ENCODE assay signal across 9 cellular contexts in genomic region chr14:22265319-22266140, GRCh38.
A peak's percentile ranks its signal among the peaks of the same experiment; 100 is the strongest.
DNase-seq lines count a peak whose midpoint lies in the region; ATAC-seq, FAIRE-seq and TF ChIP-seq lines count a peak whose summit lies in the region.
"Had no signal": no experiment of that assay in that cellular context is flagged by ENCODE, and none has a peak within 500 bp of the region (broad histone marks: within the 10 kb centered on the region; RNA-seq: fewer than 3 reads in every experiment).

No MANE protein-coding gene starts in this region.

- intact Hi-C loops in Caco-2 (cut with micrococcal nuclease; ENCODE audit: unreplicated experiment) = loop anchor here (1.0 to 5.0 kb wide), 5 partner anchors 31 to 207 kb away; no protein-coding TSS in a partner anchor

- POLR2A ChIA-PET in Caco-2 (lab: Charles Lee) (no interaction called here), SK-N-SH (lab: Yijun Ruan, JAX) (no interaction called here)

- H3K27ac ChIP-seq in astrocyte (ENCODE audit: low read depth, low read length) (peak overlapping the region; percentile 34), mesodermal cell (ENCODE audit: low read depth, low read length, severe bottlenecking) (peak overlapping the region; percentile 29), SK-N-SH (ENCODE audit: low read depth in 2 of 2, low read length in 1 of 2) (no peak overlapping the region)

- DNase-seq in Caco-2 (peak; percentile 39 to 59), astrocyte (ENCODE audit: low read depth) (no peak), SK-N-SH (no peak), AG08395 (ENCODE audit: low spot score) (no peak)
- no peak for DNase-seq in stimulated activated CD4-positive, alpha-beta T cell treated with anti-CD3 and anti-CD28 coated beads, Interleukin-4, amount 100 ng/mL, for 1 hour

- TF ChIP-seq CTCF in Caco-2 (IDR thresholded peaks at IDR 0.05; ENCODE audit: insufficient read depth in 1 of 2, low read depth in 1 of 2, low read length in 1 of 2, severe bottlenecking in 1 of 2, unreplicated experiment in 1 of 2) = peak; percentile 38 to 49
- TF ChIP-seq CTCF in astrocyte (IDR thresholded peaks at IDR 0.05; ENCODE audit: insufficient read depth, low read depth, low read length) = peak; percentile 17
- TF ChIP-seq CTCF in SK-N-SH (IDR thresholded peaks at IDR 0.05) = no peak

- H3K79me2 ChIP-seq in astrocyte (ENCODE audit: insufficient read depth, low read length) (no peaks in the 10 kb centered on the region), SK-N-SH (ENCODE audit: insufficient read depth) (no peaks in the 10 kb centered on the region)

- TF ChIP-seq RAD21 in Ishikawa (IDR thresholded peaks at IDR 0.05; ENCODE audit: low read depth) (peak; percentile 27; the same call in 1 of the 2 replicates), SK-N-SH (IDR thresholded peaks at IDR 0.05; ENCODE audit: low read length) (no peak)

- peak overlapping the region; percentile 41 for H3K4me3 Mint-ChIP-seq in Caco-2 (ENCODE audit: unreplicated experiment)
- no peak overlapping the region for H3K4me3 Mint-ChIP-seq in astrocyte (ENCODE audit: unreplicated experiment)

- H4K20me1 ChIP-seq in astrocyte (ENCODE audit: insufficient read depth, low read length) (no peaks in the 10 kb centered on the region), SK-N-SH (ENCODE audit: insufficient read depth) (no peaks in the 10 kb centered on the region)

- peak overlapping the region; percentile 5 for H3K9ac ChIP-seq in astrocyte (ENCODE audit: low read length)
- H3K9ac ChIP-seq in SK-N-SH = no peak overlapping the region

- no peak for TF ChIP-seq EP300 in Ishikawa (IDR thresholded peaks at IDR 0.05; ENCODE audit: borderline replicate concordance)
- TF ChIP-seq EP300 in SK-N-SH (IDR thresholded peaks at IDR 0.05; ENCODE audit: borderline replicate concordance in 1 of 2, low read depth in 1 of 2, low read length in 1 of 2) = no peak

- WGBS in mesodermal cell (ENCODE audit: insufficient coverage in 2 of 2), 2 experiments = 60 to 70% methylated on average over 3 of the region's 8 CpGs
- WGBS in SK-N-SH (ENCODE audit: low lambda C conversion rate) = 9% methylated on average over 8 of the region's 8 CpGs

- no peaks in the 10 kb centered on the region for H3K9me2 ChIP-seq in SK-N-SH

- no peaks in the 10 kb centered on the region for H3F3A ChIP-seq in SK-N-SH (replicated peaks; ENCODE audit: insufficient read depth)

- H3K4me1 Mint-ChIP-seq in Caco-2 (ENCODE audit: low read depth, unreplicated experiment) (peaks cover 48% of the 10 kb centered on the region), astrocyte (ENCODE audit: low read depth, unreplicated experiment) (peaks cover 46% of the 10 kb centered on the region)

- TSS peak; percentile 64 for BruUV-seq in Caco-2 (replicated peaks; lab: Mats Ljungman, UMichigan)

- H3K27me3 ChIP-seq in Caco-2 (replicated peaks; ENCODE audit: control insufficient read depth, insufficient read depth, low read length) (no peaks in the 10 kb centered on the region), astrocyte (ENCODE audit: insufficient read depth, low read length) (no peaks in the 10 kb centered on the region), SK-N-SH (ENCODE audit: insufficient read depth) (no peaks in the 10 kb centered on the region; the same call in 1 of the 2 replicates)

- no peaks in the 10 kb centered on the region for H3K27me3 Mint-ChIP-seq in Caco-2 (ENCODE audit: insufficient read depth, unreplicated experiment)
- peaks cover 2% of the 10 kb centered on the region for H3K27me3 Mint-ChIP-seq in astrocyte (ENCODE audit: low read depth, unreplicated experiment)

- H3K4me3 ChIP-seq in Caco-2 (ENCODE audit: low read depth, low read length) = no peak overlapping the region
- no peak overlapping the region for H3K4me3 ChIP-seq in astrocyte (ENCODE audit: insufficient read depth, low read depth, low read length)
- no peak overlapping the region for H3K4me3 ChIP-seq in mesodermal cell (ENCODE audit: extremely low read depth, insufficient read depth, low read length, poor library complexity, severe bottlenecking)
- no peak overlapping the region for H3K4me3 ChIP-seq in SK-N-SH (ENCODE audit: low read depth in 2 of 2, low read length in 1 of 2)

- no peak for FAIRE-seq in astrocyte (lab: Jason Lieb, UNC)
- FAIRE-seq: frontal cortex had no signal

- peak overlapping the region; percentile 68 for H3K27ac Mint-ChIP-seq in Caco-2 (ENCODE audit: unreplicated experiment)
- peak overlapping the region; percentile 87 for H3K27ac Mint-ChIP-seq in astrocyte (ENCODE audit: unreplicated experiment)

- H3K36me3 ChIP-seq in Caco-2 (ENCODE audit: control insufficient read depth, insufficient read depth, low read length) (no peaks in the 10 kb centered on the region), astrocyte (ENCODE audit: insufficient read depth, low read length) (no peaks in the 10 kb centered on the region), mesodermal cell (ENCODE audit: control insufficient read depth, insufficient read depth, low read length) (no peaks in the 10 kb centered on the region), SK-N-SH (replicated peaks in 1 of 2; ENCODE audit: control insufficient read depth in 1 of 2, insufficient read depth in 2 of 2, low read length in 1 of 2) (no peaks in the 10 kb centered on the region)

- H3K9me3 Mint-ChIP-seq in Caco-2 (ENCODE audit: unreplicated experiment) = peaks cover 24% of the 10 kb centered on the region
- H3K9me3 Mint-ChIP-seq in astrocyte (ENCODE audit: unreplicated experiment) = peaks cover 4% of the 10 kb centered on the region

- H3K4me1 ChIP-seq in Caco-2 (peaks cover 45% of the 10 kb centered on the region), astrocyte (ENCODE audit: insufficient read depth, low read length) (peaks cover 29% of the 10 kb centered on the region), mesodermal cell (ENCODE audit: control insufficient read depth, insufficient read depth, low read length, poor library complexity, severe bottlenecking) (no peaks in the 10 kb centered on the region), SK-N-SH (ENCODE audit: control insufficient read depth in 1 of 2, insufficient read depth in 2 of 2, low read depth in 1 of 2, low read length in 1 of 2) (no peaks in the 10 kb centered on the region)

- no peaks in the 10 kb centered on the region for H3K9me3 ChIP-seq in Caco-2
- no peaks in the 10 kb centered on the region for H3K9me3 ChIP-seq in astrocyte (ENCODE audit: insufficient read depth, low read depth, low read length)
- no peaks in the 10 kb centered on the region for H3K9me3 ChIP-seq in mesodermal cell (ENCODE audit: control insufficient read depth, low read length)
- H3K9me3 ChIP-seq in SK-N-SH = no peaks in the 10 kb centered on the region

- CTCF ChIA-PET in Caco-2 (lab: Charles Lee) (interaction anchor here (1.4 to 2.1 kb wide), 3 partner anchors 45 to 65 kb away, joined by 4 to 17 read pairs (median 7); no protein-coding TSS in a partner anchor), SK-N-SH (lab: Yijun Ruan, JAX) (interaction anchor here (1.4 to 1.9 kb wide), 2 partner anchors 11 to 48 kb away, joined by 3 to 4 read pairs; no protein-coding TSS in a partner anchor)

- no peaks in the 10 kb centered on the region for H3K36me3 Mint-ChIP-seq in Caco-2 (ENCODE audit: insufficient read depth, unreplicated experiment)
- no peaks in the 10 kb centered on the region for H3K36me3 Mint-ChIP-seq in astrocyte (ENCODE audit: low read depth, unreplicated experiment)

- no peak for ATAC-seq in GM19328 (IDR thresholded peaks at IDR 0.05; ENCODE audit: unreplicated experiment)

- H2AFZ ChIP-seq in astrocyte (ENCODE audit: low read depth, low read length) (peak overlapping the region; percentile 50), SK-N-SH (ENCODE audit: low read depth) (no peak overlapping the region)

- H3K4me2 ChIP-seq in astrocyte (ENCODE audit: low read length) (peak overlapping the region; percentile 67), SK-N-SH (no peak overlapping the region)

TF ChIP-seq in Ishikawa, 13 proteins besides CTCF, POLR2A, EP300 and RAD21 (continues in another document):
- TF ChIP-seq TCF12 (IDR thresholded peaks at IDR 0.05; ENCODE audit: low read depth) = no peak
- TF ChIP-seq CREB1 (IDR thresholded peaks at IDR 0.05; ENCODE audit: low read depth) = no peak
- TF ChIP-seq NFIC (IDR thresholded peaks at IDR 0.05) = no peak
- TF ChIP-seq CEBPB (IDR thresholded peaks at IDR 0.05) = no peak
- no peak for TF ChIP-seq TAF1 (IDR thresholded peaks at IDR 0.05; ENCODE audit: low read depth)
- no peak for TF ChIP-seq EGR1 (IDR thresholded peaks at IDR 0.05)
- no peak for TF ChIP-seq MAX (IDR thresholded peaks at IDR 0.05)
- no peak for TF ChIP-seq FOXM1 (IDR thresholded peaks at IDR 0.05; ENCODE audit: borderline replicate concordance, low read depth)
- no peak for TF ChIP-seq TEAD4 (IDR thresholded peaks at IDR 0.05)
- TF ChIP-seq USF1 (IDR thresholded peaks at IDR 0.05) = no peak

TF ChIP-seq in SK-N-SH, 30 proteins besides CTCF, POLR2A, EP300 and RAD21 (continues in another document):
- TF ChIP-seq MEF2A (IDR thresholded peaks at IDR 0.05; ENCODE audit: borderline replicate concordance, low read depth) = no peak
- no peak for TF ChIP-seq USF2 (IDR thresholded peaks at IDR 0.05; ENCODE audit: borderline replicate concordance, low read depth, low read length)
- no peak for TF ChIP-seq NRF1 (IDR thresholded peaks at IDR 0.05; ENCODE audit: low read depth, low read length)
- no peak for TF ChIP-seq YY1 (IDR thresholded peaks at IDR 0.05; ENCODE audit: low read depth)
- no peak for TF ChIP-seq TAF1 (IDR thresholded peaks at IDR 0.05; ENCODE audit: borderline replicate concordance, low read depth, low read length)
- no peak for TF ChIP-seq GATA2 (CRISPR knock-in tag; IDR thresholded peaks at IDR 0.05)

Comparison
In these comparisons a context has a peak if more than half of its experiments do, and no peak if none do; other contexts are left out.
1. DNase-seq: peak in Caco-2 (2 of 2); none in astrocyte (single experiment), SK-N-SH (single experiment), AG08395 (single experiment) and stimulated activated CD4-positive, alpha-beta T cell treated with anti-CD3 and anti-CD28 coated beads, Interleukin-4, amount 100 ng/mL, for 1 hour (single experiment).
2. H3K27ac ChIP-seq: peak in astrocyte (single experiment) and mesodermal cell (single experiment); none in SK-N-SH (0 of 2).